ENCODE assay signal across 8 cellular contexts in genomic region chr16:1271750-1272413, GRCh38. TPM values are rescaled to one million over a fixed set of nuclear protein-coding genes. Genes with fewer than 3 reads are reported as not detected.
DNase-seq lines count a peak whose midpoint lies in the region; TF ChIP-seq lines count a peak whose summit lies in the region.
"Not testable (repeated sequence)": the region's sequence is repeated elsewhere in the genome, so short reads cannot be mapped to it uniquely, and the experiment has no call there.
"Had no signal": no experiment of that assay in that cellular context is flagged by ENCODE, and none has a peak within 500 bp of the region (broad histone marks: within the 10 kb centered on the region; RNA-seq: fewer than 3 reads in every experiment).

No MANE protein-coding gene starts in this region.

- not testable (repeated sequence) for TF ChIP-seq CTCF in sigmoid colon (IDR thresholded peaks at IDR 0.05)

- not testable (repeated sequence) for H3K36me3 ChIP-seq in sigmoid colon

- H3K4me3 ChIP-seq in sigmoid colon = not testable (repeated sequence)

- not testable (repeated sequence) for H3K9me3 ChIP-seq in sigmoid colon

- H3K27me3 Mint-ChIP-seq in activated CD4-positive, alpha-beta memory T cell treated with anti-CD3 and anti-CD28 coated beads for 36 hours = peaks cover 11% of the 10 kb centered on the region

- CTCF ChIA-PET in activated CD4-positive, alpha-beta memory T cell treated with anti-CD3 and anti-CD28 coated beads for 36 hours (lab: Charles Lee) = not testable (repeated sequence)

- not testable (repeated sequence) for H3K4me3 Mint-ChIP-seq in activated CD4-positive, alpha-beta memory T cell treated with anti-CD3 and anti-CD28 coated beads for 36 hours

- not testable (repeated sequence) for H3K27ac Mint-ChIP-seq in activated CD4-positive, alpha-beta memory T cell treated with anti-CD3 and anti-CD28 coated beads for 36 hours

- intact Hi-C loops in activated CD4-positive, alpha-beta memory T cell treated with anti-CD3 and anti-CD28 coated beads for 36 hours (cut with micrococcal nuclease); sigmoid colon (cut with DNase I): not testable (repeated sequence)

- not testable (repeated sequence) for H3K9me3 Mint-ChIP-seq in activated CD4-positive, alpha-beta memory T cell treated with anti-CD3 and anti-CD28 coated beads for 36 hours

- WGBS in sigmoid colon, 2 donors = 5 to 16% methylated on average over 15 of the region's 15 CpGs

- H3K27me3 ChIP-seq in sigmoid colon = peaks cover 0 to 13% (median 2%) of the 10 kb centered on the region in 3 donors

- POLR2A ChIA-PET in activated CD4-positive, alpha-beta memory T cell treated with anti-CD3 and anti-CD28 coated beads for 36 hours (lab: Charles Lee) = not testable (repeated sequence)

- DNase-seq in DMS79 (lab: John Stamatoyannopoulos, UW) = peak; percentile 80
- DNase-seq in NCI-H1417 treated with DMSO at 0.1 percent for 48 hours (lab: John Stamatoyannopoulos, UW) = peak; percentile 56
- DNase-seq in NCI-H510A (lab: John Stamatoyannopoulos, UW) = peak; percentile 81
- DNase-seq in activated CD4-positive, alpha-beta memory T cell treated with anti-CD3 and anti-CD28 coated beads for 36 hours = peak; percentile 18
- peak; percentile 45 for DNase-seq in glomerular visceral epithelial cell (ENCODE audit: extremely low spot score)
- peak; percentile 71 for DNase-seq in sigmoid colon

- not testable (repeated sequence) for H3K27ac ChIP-seq in sigmoid colon

- H3K36me3 Mint-ChIP-seq in activated CD4-positive, alpha-beta memory T cell treated with anti-CD3 and anti-CD28 coated beads for 36 hours = not testable (repeated sequence)

- not testable (repeated sequence) for TF ChIP-seq EP300 in sigmoid colon (IDR thresholded peaks at IDR 0.05)

- H3K4me1 Mint-ChIP-seq in activated CD4-positive, alpha-beta memory T cell treated with anti-CD3 and anti-CD28 coated beads for 36 hours (ENCODE audit: low read depth) = not testable (repeated sequence)

- peaks cover 0 to 11% (median 9%) of the 10 kb centered on the region in 4 donors for H3K4me1 ChIP-seq in sigmoid colon

- TF ChIP-seq POLR2A in sigmoid colon (IDR thresholded peaks at IDR 0.05) = not testable (repeated sequence)

RNA-seq across cellular contexts. Expression of gene TPSD1, which starts 16.0 kb away (rescaled TPM):
- total RNA-seq in activated CD4-positive, alpha-beta memory T cell treated with anti-CD3 and anti-CD28 coated beads for 36 hours = not detected
- total RNA-seq in sigmoid colon = 1 to 10 TPM in 1 of 4 donors, not detected in 3; 5.3 TPM
- 1 to 10 TPM in 1 of 3 donors, under 1 TPM in 1, not detected in 1; 0.71 to 1.2 TPM for polyA plus RNA-seq in sigmoid colon
- total RNA-seq: activated CD4-positive, alpha-beta T cell treated with anti-CD3 and anti-CD28 coated beads, Interleukin-2, amount 10 ng/mL, durations not matched to agents 24 days and 14 days; bronchial epithelial cell had no signal

RNA-seq across cellular contexts. Expression of gene TPSAB1, which starts 31.4 kb away (rescaled TPM):
- total RNA-seq in activated CD4-positive, alpha-beta memory T cell treated with anti-CD3 and anti-CD28 coated beads for 36 hours = not detected
- 100 to 1,000 TPM in 1 of 4 donors, 10 to 100 TPM in 3; 10.2 to 118 (median 17.3) TPM for total RNA-seq in sigmoid colon
- 10 to 100 TPM in 1 of 3 donors, 1 to 10 TPM in 2; 5.1 to 25.2 (median 8.9) TPM for polyA plus RNA-seq in sigmoid colon
- total RNA-seq: activated CD4-positive, alpha-beta T cell treated with anti-CD3 and anti-CD28 coated beads, Interleukin-2, amount 10 ng/mL, durations not matched to agents 24 days and 14 days; bronchial epithelial cell had no signal

RNA-seq across cellular contexts. Expression of gene UBE2I, which starts 37.6 kb away (rescaled TPM):
- 100 to 1,000 TPM; 248 to 249 TPM for total RNA-seq in activated CD4-positive, alpha-beta memory T cell treated with anti-CD3 and anti-CD28 coated beads for 36 hours
- total RNA-seq in sigmoid colon = 10 to 100 TPM; 44.0 to 95.3 (median 61.5) TPM
- polyA plus RNA-seq in sigmoid colon = 10 to 100 TPM; 38.4 to 85.1 (median 45.3) TPM

RNA-seq across cellular contexts. Expression of gene TPSB2, which starts 41.9 kb away (rescaled TPM):
- not detected for total RNA-seq in activated CD4-positive, alpha-beta memory T cell treated with anti-CD3 and anti-CD28 coated beads for 36 hours
- total RNA-seq in sigmoid colon = 100 to 1,000 TPM in 1 of 4 donors, 10 to 100 TPM in 3; 12.2 to 182 (median 17.6) TPM
- polyA plus RNA-seq in sigmoid colon = 10 to 100 TPM in 2 of 3 donors, 1 to 10 TPM in 1; 7.9 to 27.6 (median 11.0) TPM
- total RNA-seq: activated CD4-positive, alpha-beta T cell treated with anti-CD3 and anti-CD28 coated beads, Interleukin-2, amount 10 ng/mL, durations not matched to agents 24 days and 14 days; bronchial epithelial cell had no signal

RNA-seq across cellular contexts. Expression of gene TPSG1, which starts 46.8 kb away (rescaled TPM):
- total RNA-seq in activated CD4-positive, alpha-beta memory T cell treated with anti-CD3 and anti-CD28 coated beads for 36 hours = not detected
- total RNA-seq in sigmoid colon = 1 to 10 TPM in 1 of 4 donors, not detected in 3; 1.4 TPM
- 10 to 100 TPM; 21.5 to 73.9 (median 59.9) TPM for polyA plus RNA-seq in sigmoid colon
- total RNA-seq: activated CD4-positive, alpha-beta T cell treated with anti-CD3 and anti-CD28 coated beads, Interleukin-2, amount 10 ng/mL, durations not matched to agents 24 days and 14 days; bronchial epithelial cell had no signal

Comparison
In these comparisons a context has a peak if more than half of its experiments do, and no peak if none do; other contexts are left out.
1. DNase-seq: peak in every context shown above with its lines; median percentile 81 in NCI-H510A; 80 in DMS79; 71 in sigmoid colon; 56 in NCI-H1417 treated with DMSO at 0.1 percent for 48 hours; 45 in glomerular visceral epithelial cell; 18 in activated CD4-positive, alpha-beta memory T cell treated with anti-CD3 and anti-CD28 coated beads for 36 hours.
2. RNA of gene TPSAB1, which starts 31.4 kb away (total RNA-seq): 10.2 to 118 TPM in sigmoid colon; not detected in activated CD4-positive, alpha-beta memory T cell treated with anti-CD3 and anti-CD28 coated beads for 36 hours; every median in the first group is over 10 times any median in the second.